In the genomic region with DNA sequence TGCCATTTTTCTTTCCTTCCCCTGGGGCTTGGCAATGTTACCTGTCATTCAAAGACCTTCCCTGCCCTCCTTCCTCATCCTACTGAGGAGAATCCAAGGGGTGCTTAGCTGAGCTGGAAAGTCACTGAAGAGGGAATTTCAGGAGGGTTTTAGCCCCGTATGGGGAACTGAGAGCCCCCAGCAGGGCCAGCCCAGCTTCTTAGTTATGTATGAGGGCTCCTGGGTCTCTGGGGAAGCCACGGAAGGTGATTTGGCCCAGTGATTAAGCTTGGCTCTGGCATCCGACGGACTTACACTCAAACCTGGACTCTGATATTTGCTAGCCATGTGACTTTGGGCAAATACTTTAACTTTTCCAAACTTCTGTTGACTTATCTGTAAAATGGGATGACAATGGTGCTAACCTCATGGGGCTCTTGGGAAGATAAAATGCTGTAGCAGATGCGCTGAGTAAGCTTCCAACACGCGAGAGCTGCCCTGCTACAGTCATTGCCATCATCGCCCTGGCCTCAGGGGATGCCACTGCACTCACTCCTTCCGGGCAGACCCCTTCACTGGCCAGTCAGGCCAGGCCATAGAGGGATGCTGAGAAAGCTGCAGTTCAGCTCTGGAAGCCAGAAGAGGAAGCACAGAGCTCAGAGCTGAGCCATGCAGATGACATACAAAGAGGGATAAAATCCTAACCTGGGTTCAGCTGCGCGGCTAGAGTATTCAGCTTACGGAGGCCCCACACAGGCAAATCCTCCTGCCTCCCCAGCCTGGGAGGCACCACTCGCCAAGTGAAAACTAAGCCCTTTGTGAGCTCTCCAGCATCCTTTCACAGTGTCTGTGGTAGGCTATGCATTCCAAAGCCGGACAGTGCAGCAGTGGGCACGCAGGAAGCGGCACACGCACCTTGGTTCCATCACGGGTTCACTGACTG, we compare ENCODE assay signal across 22 cellular contexts. TPM values are rescaled to one million over a fixed set of nuclear protein-coding genes. Genes with fewer than 3 reads are reported as not detected.
DNase-seq lines count a peak whose midpoint lies in the region; ATAC-seq and TF ChIP-seq lines count a peak whose summit lies in the region.
"Had no signal": no experiment of that assay in that cellular context is flagged by ENCODE, and none has a peak within 500 bp of the region (broad histone marks: within the 10 kb centered on the region; RNA-seq: fewer than 3 reads in every experiment).

No MANE protein-coding gene starts in this region.

- no peak for ATAC-seq in stimulated activated naive CD8-positive, alpha-beta T cell treated with anti-CD3 and anti-CD28 coated beads, Interleukin-15, Interleukin-2, amounts not matched to agents 100 U/mL and 50 U/mL, for 24 hours
- ATAC-seq in T-cell (replicated peaks in 1 of 4) (no peak), HG03097 (IDR thresholded peaks at IDR 0.05; ENCODE audit: low FRiP score, unreplicated experiment) (no peak)
- ATAC-seq: activated CD4-positive, CD25-positive, alpha-beta regulatory T cell treated with anti-CD3 and anti-CD28 coated beads, Interleukin-2, amount 50 U/mL, for 24 hours; left lung; PC-3 had no signal

- no peak for TF ChIP-seq EP300 in esophagus muscularis mucosa (IDR thresholded peaks at IDR 0.05)

- H3K27me3 ChIP-seq in esophagus muscularis mucosa = peaks cover 0 to 42% (median 0%) of the 10 kb centered on the region in 4 donors
- H3K27me3 ChIP-seq: SJCRH30 had no signal

- peak overlapping the region; percentile 34 for H3K27ac Mint-ChIP-seq in stimulated activated naive CD8-positive, alpha-beta T cell treated with anti-CD3 and anti-CD28 coated beads, Interleukin-15, Interleukin-2, amounts not matched to agents 100 ng/mL and 50 ng/mL, for 24 hours
- H3K27ac Mint-ChIP-seq in T-cell (peak overlapping the region; percentile 40 to 75), type B pancreatic cell (no peak overlapping the region)

- POLR2A ChIA-PET in T-cell (lab: Charles Lee) = interaction anchor here (0.6 to 1.0 kb wide), 2 partner anchors 13 to 1646 kb away, joined by 3 to 4 read pairs; no protein-coding TSS in a partner anchor

- H3K9me3 Mint-ChIP-seq in stimulated activated naive CD8-positive, alpha-beta T cell treated with anti-CD3 and anti-CD28 coated beads, Interleukin-15, Interleukin-2, amounts not matched to agents 100 ng/mL and 50 ng/mL, for 24 hours = no peaks in the 10 kb centered on the region
- no peaks in the 10 kb centered on the region for H3K9me3 Mint-ChIP-seq in T-cell
- H3K9me3 Mint-ChIP-seq in type B pancreatic cell = no peaks in the 10 kb centered on the region

- no peak overlapping the region for H3K4me3 ChIP-seq in esophagus muscularis mucosa
- H3K4me3 ChIP-seq: left lung, MG63, SJCRH30, tibial artery had no signal

- peaks cover 52% of the 10 kb centered on the region for H3K4me1 Mint-ChIP-seq in stimulated activated naive CD8-positive, alpha-beta T cell treated with anti-CD3 and anti-CD28 coated beads, Interleukin-15, Interleukin-2, amounts not matched to agents 100 ng/mL and 50 ng/mL, for 24 hours (ENCODE audit: low read depth)
- peaks cover 38 to 47% (median 39%) of the 10 kb centered on the region in 3 donors for H3K4me1 Mint-ChIP-seq in T-cell
- H3K4me1 Mint-ChIP-seq in type B pancreatic cell (ENCODE audit: unreplicated experiment) = no peaks in the 10 kb centered on the region

- no peaks in the 10 kb centered on the region for H3K27me3 Mint-ChIP-seq in stimulated activated naive CD8-positive, alpha-beta T cell treated with anti-CD3 and anti-CD28 coated beads, Interleukin-15, Interleukin-2, amounts not matched to agents 100 ng/mL and 50 ng/mL, for 24 hours
- H3K27me3 Mint-ChIP-seq in T-cell (no peaks in the 10 kb centered on the region), type B pancreatic cell (peaks cover 41% of the 10 kb centered on the region)

- CTCF ChIA-PET in T-cell (lab: Charles Lee) = interaction anchor here in 1 of 2 donors (0.8 kb wide), 1 partner anchor 9 kb away, joined by 3 read pairs; no protein-coding TSS in a partner anchor

- no peak overlapping the region for H3K27ac ChIP-seq in esophagus muscularis mucosa (replicated peaks in 1 of 4)
- H3K27ac ChIP-seq: SJCRH30, tibial artery had no signal

- TF ChIP-seq POLR2A in esophagus muscularis mucosa (IDR thresholded peaks at IDR 0.05; ENCODE audit: low read depth) = no peak

- intact Hi-C loops in esophagus muscularis mucosa (cut with DNase I) = no loop called here

- H3K4me3 Mint-ChIP-seq in stimulated activated naive CD8-positive, alpha-beta T cell treated with anti-CD3 and anti-CD28 coated beads, Interleukin-15, Interleukin-2, amounts not matched to agents 100 ng/mL and 50 ng/mL, for 24 hours = no peak overlapping the region
- no peak overlapping the region for H3K4me3 Mint-ChIP-seq in T-cell
- H3K4me3 Mint-ChIP-seq in type B pancreatic cell = no peak overlapping the region

- no peaks in the 10 kb centered on the region for H3K4me1 ChIP-seq in esophagus muscularis mucosa
- H3K4me1 ChIP-seq: SJCRH30, tibial artery had no signal

- WGBS in esophagus muscularis mucosa = 87% methylated on average over 13 of the region's 18 CpGs

- peaks cover 52% of the 10 kb centered on the region for H3K36me3 Mint-ChIP-seq in stimulated activated naive CD8-positive, alpha-beta T cell treated with anti-CD3 and anti-CD28 coated beads, Interleukin-15, Interleukin-2, amounts not matched to agents 100 ng/mL and 50 ng/mL, for 24 hours (ENCODE audit: low read depth)
- H3K36me3 Mint-ChIP-seq in T-cell (peaks cover 55% of the 10 kb centered on the region), type B pancreatic cell (no peaks in the 10 kb centered on the region)

- DNase-seq in stimulated activated naive CD8-positive, alpha-beta T cell treated with anti-CD3 and anti-CD28 coated beads, Interleukin-15, Interleukin-2, amounts not matched to agents 100 U/mL and 50 U/mL, for 24 hours = no peak
- DNase-seq in T-cell = no peak
- peak; percentile 87 for DNase-seq in esophagus muscularis mucosa (ENCODE audit: extremely low spot score)
- peak; percentile 52 for DNase-seq in type B pancreatic cell (ENCODE audit: extremely low spot score, unreplicated experiment)
- no peak for DNase-seq in AG08396 (ENCODE audit: low spot score)
- no peak for DNase-seq in stimulated activated CD4-positive, alpha-beta T cell treated with anti-CD3 and anti-CD28 coated beads, Interleukin-4, amount 100 ng/mL, for 24 hours
- DNase-seq: activated naive CD4-positive, alpha-beta T cell treated with Interleukin-2 at 50 U/mL for 16 hours; HCEC 1CT; head of caudate nucleus; MG63; midbrain; NCI-H2227 treated with DMSO at 0.1 percent for 48 hours; NCI-H82; occipital lobe; PC-3; retina; SJCRH30; tibial artery had no signal

- H3K9me3 ChIP-seq in esophagus muscularis mucosa = peaks cover 0 to 5% (median under 1%) of the 10 kb centered on the region in 4 donors
- H3K9me3 ChIP-seq: left lung, SJCRH30 had no signal

- H3K36me3 ChIP-seq in esophagus muscularis mucosa = no peaks in the 10 kb centered on the region
- H3K36me3 ChIP-seq: MG63, SJCRH30, tibial artery had no signal

- no peak for TF ChIP-seq CTCF in esophagus muscularis mucosa (IDR thresholded peaks at IDR 0.05)
- no peak for TF ChIP-seq CTCF in type B pancreatic cell (conservative IDR thresholded peaks at IDR 0.05)

RNA-seq across cellular contexts. Expression of a gene that starts 44.8 kb away (rescaled TPM):
- total RNA-seq in T-cell (1 to 10 TPM in 2 of 5 donors, under 1 TPM in 3; 0.53 to 1.4 (median 0.72) TPM), esophagus muscularis mucosa (1 to 10 TPM in 3 of 4 donors, under 1 TPM in 1; 0.52 to 3.3 (median 1.8) TPM), type B pancreatic cell (ENCODE audit: low replicate concordance) (not detected in 2 replicates)
- total RNA-seq: PC-3, SJCRH30 had no signal

RNA-seq across cellular contexts. Expression of a gene that starts 53.2 kb away (rescaled TPM):
- total RNA-seq in T-cell = 100 to 1,000 TPM; 118 to 210 (median 151) TPM
- 10 to 100 TPM in 2 of 4 donors, 1 to 10 TPM in 2; 7.0 to 16.2 (median 9.6) TPM for total RNA-seq in esophagus muscularis mucosa
- 0.29 TPM in 2 replicates for total RNA-seq in type B pancreatic cell (ENCODE audit: low replicate concordance)
- total RNA-seq: PC-3, SJCRH30 had no signal

Comparison
In these comparisons a context has a peak if more than half of its experiments do, and no peak if none do; other contexts are left out.
1. DNase-seq: peak in esophagus muscularis mucosa (single experiment) and type B pancreatic cell (single experiment); none in stimulated activated naive CD8-positive, alpha-beta T cell treated with anti-CD3 and anti-CD28 coated beads, Interleukin-15, Interleukin-2, amounts not matched to agents 100 U/mL and 50 U/mL, for 24 hours (single experiment), T-cell (0 of 34), AG08396 (single experiment) and stimulated activated CD4-positive, alpha-beta T cell treated with anti-CD3 and anti-CD28 coated beads, Interleukin-4, amount 100 ng/mL, for 24 hours (single experiment).
2. RNA of a gene that starts 53.2 kb away (total RNA-seq): 118 to 210 TPM in T-cell; 7.0 to 16.2 TPM in esophagus muscularis mucosa and 0.29 TPM in type B pancreatic cell; every median in the first group is over 4 times any median in the second.